19 cellular contexts compared by ENCODE assay signal in the genomic region with DNA sequence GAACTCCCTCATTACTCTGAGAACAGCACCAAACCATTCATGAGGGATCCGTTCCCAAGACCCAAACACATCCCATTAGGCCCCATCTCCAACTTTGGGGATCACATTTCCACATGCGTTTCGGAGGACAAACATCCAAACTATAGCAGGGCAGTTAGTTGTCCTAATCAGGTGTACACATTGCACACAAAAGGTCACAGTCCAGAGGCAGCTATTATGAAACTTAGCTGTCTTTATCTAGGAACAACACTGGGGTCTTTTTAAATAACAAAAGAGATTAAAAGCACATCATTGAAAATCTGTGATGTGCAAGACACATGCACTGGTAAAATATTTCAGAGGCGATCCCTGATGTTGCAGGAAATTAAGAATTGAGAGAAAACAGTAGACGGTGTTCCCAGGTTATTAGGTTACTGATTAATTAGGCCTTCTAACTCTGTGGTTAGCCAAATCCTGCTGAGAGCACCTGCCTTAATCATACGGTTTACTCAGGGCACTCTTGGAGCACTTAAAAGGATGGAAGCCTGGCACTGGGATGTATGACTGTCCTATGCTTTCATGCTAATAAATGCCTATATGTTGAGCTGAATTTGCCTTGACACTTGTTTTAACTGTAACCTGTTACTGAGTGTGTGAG.
DNase-seq lines count a peak whose midpoint lies in the region; ATAC-seq and TF ChIP-seq lines count a peak whose summit lies in the region.
"Had no signal": no experiment of that assay in that cellular context is flagged by ENCODE, and none has a peak within 500 bp of the region (broad histone marks: within the 10 kb centered on the region; RNA-seq: fewer than 3 reads in every experiment).

No MANE protein-coding gene starts in this region.

- in situ Hi-C loops in HAP-1 (cut with MboI; ENCODE audit: low sequenced_read_pairs) = no loop called here

- H3K27ac Mint-ChIP-seq in Caco-2 (ENCODE audit: unreplicated experiment) = peak overlapping the region; percentile 22
- H3K27ac Mint-ChIP-seq: T-cell had no signal

- H3K4me3 ChIP-seq in Caco-2 (ENCODE audit: low read depth, low read length) (no peak overlapping the region), HAP-1 (no peak overlapping the region), esophagus squamous epithelium (no peak overlapping the region)
- H3K4me3 ChIP-seq: K562, PC-9, SK-N-MC had no signal

- POLR2A ChIA-PET in Caco-2 (lab: Charles Lee) = interaction anchor here (0.6 kb wide), 1 partner anchor 1575 kb away, joined by 3 read pairs; no protein-coding TSS in a partner anchor

- H3K36me3 Mint-ChIP-seq in Caco-2 (ENCODE audit: insufficient read depth, unreplicated experiment) = peaks cover 12% of the 10 kb centered on the region
- H3K36me3 Mint-ChIP-seq: T-cell had no signal

- no peaks in the 10 kb centered on the region for H3K27me3 ChIP-seq in Caco-2 (replicated peaks; ENCODE audit: control insufficient read depth, insufficient read depth, low read length)
- no peaks in the 10 kb centered on the region for H3K27me3 ChIP-seq in HAP-1 (ENCODE audit: low read depth)
- H3K27me3 ChIP-seq in esophagus squamous epithelium = no peaks in the 10 kb centered on the region

- peak in 1 of 2 experiments; percentile 27 for DNase-seq in Caco-2
- peak; percentile 28 to 72 for DNase-seq in HAP-1 (ENCODE audit: low spot score in 2 of 2)
- DNase-seq in NCI-H774 (lab: John Stamatoyannopoulos, UW) = peak; percentile 17
- DNase-seq in left lobe of liver (ENCODE audit: low spot score) = peak; percentile 62
- no peak for DNase-seq in amniotic stem cell (lab: John Stamatoyannopoulos, UW)
- no peak for DNase-seq in activated CD4-positive, alpha-beta T cell treated with anti-CD3 and anti-CD28 coated beads, Interleukin-2, amount 50 U/mL, for 1 hour
- no peak for DNase-seq in esophagus squamous epithelium (lab: John Stamatoyannopoulos, UW)
- DNase-seq: ACHN, AML-193, COR-L47, DMS79, NCI-H524 treated with DMSO at 0.1 percent for 48 hours, PC-9, T-cell had no signal

- WGBS in esophagus squamous epithelium, 2 donors = 72 to 89% methylated on average over 6 of the region's 6 CpGs

- no TSS peak for BruUV-seq in Caco-2 (replicated peaks; lab: Mats Ljungman, UMichigan)

- H3K27me3 Mint-ChIP-seq in Caco-2 (ENCODE audit: insufficient read depth, unreplicated experiment) = no peaks in the 10 kb centered on the region
- H3K27me3 Mint-ChIP-seq: T-cell had no signal

- CTCF ChIA-PET in Caco-2 (lab: Charles Lee) = interaction anchor here (0.6 kb wide), 1 partner anchor 278 kb away, joined by 5 read pairs; no protein-coding TSS in a partner anchor

- no peak overlapping the region for H3K27ac ChIP-seq in esophagus squamous epithelium
- H3K27ac ChIP-seq: HL-60, PC-9, SK-N-MC had no signal

- TF ChIP-seq POLR2A in esophagus squamous epithelium (IDR thresholded peaks at IDR 0.05) = no peak

- ATAC-seq in left lobe of liver = peak; percentile 94
- ATAC-seq in GM21367 (IDR thresholded peaks at IDR 0.05; ENCODE audit: unreplicated experiment) = no peak
- ATAC-seq: HCT116, K562, T-cell had no signal

- intact Hi-C loops in Caco-2 (cut with micrococcal nuclease; ENCODE audit: unreplicated experiment) = no loop called here
- intact Hi-C loops in esophagus squamous epithelium (cut with DNase I) = no loop called here

- no peak for TF ChIP-seq CTCF in Caco-2 (IDR thresholded peaks at IDR 0.05; ENCODE audit: insufficient read depth in 1 of 2, low read depth in 1 of 2, low read length in 1 of 2, severe bottlenecking in 1 of 2, unreplicated experiment in 1 of 2)
- no peak for TF ChIP-seq CTCF in esophagus squamous epithelium (IDR thresholded peaks at IDR 0.05)

- peaks cover 28% of the 10 kb centered on the region for H3K4me1 Mint-ChIP-seq in Caco-2 (ENCODE audit: low read depth, unreplicated experiment)
- H3K4me1 Mint-ChIP-seq: T-cell had no signal

- H3K9me3 Mint-ChIP-seq in Caco-2 (ENCODE audit: unreplicated experiment) = peaks cover 44% of the 10 kb centered on the region

- no peak overlapping the region for H3K4me3 Mint-ChIP-seq in Caco-2 (ENCODE audit: unreplicated experiment)
- H3K4me3 Mint-ChIP-seq: T-cell had no signal

- H3K4me1 ChIP-seq in Caco-2 (peaks cover 49% of the 10 kb centered on the region), HAP-1 (peaks cover 16% of the 10 kb centered on the region), esophagus squamous epithelium (no peaks in the 10 kb centered on the region)

- H3K9me3 ChIP-seq in Caco-2 (no peaks in the 10 kb centered on the region), HAP-1 (no peaks in the 10 kb centered on the region), esophagus squamous epithelium (no peaks in the 10 kb centered on the region)

- H3K36me3 ChIP-seq in Caco-2 (ENCODE audit: control insufficient read depth, insufficient read depth, low read length) (no peaks in the 10 kb centered on the region), HAP-1 (replicated peaks) (no peaks in the 10 kb centered on the region), esophagus squamous epithelium (no peaks in the 10 kb centered on the region)

Comparison
In these comparisons a context has a peak if more than half of its experiments do, and no peak if none do; other contexts are left out.
1. DNase-seq: peak in HAP-1 (2 of 2), NCI-H774 (single experiment) and left lobe of liver (single experiment); none in amniotic stem cell (single experiment), activated CD4-positive, alpha-beta T cell treated with anti-CD3 and anti-CD28 coated beads, Interleukin-2, amount 50 U/mL, for 1 hour (single experiment) and esophagus squamous epithelium (single experiment).